9 cellular contexts compared by ENCODE assay signal in genomic region chr10:101217450-101218281, GRCh38. TPM values are rescaled to one million over a fixed set of nuclear protein-coding genes. Genes with fewer than 3 reads are reported as not detected.
DNase-seq lines count a peak whose midpoint lies in the region; ATAC-seq and TF ChIP-seq lines count a peak whose summit lies in the region.
"Had no signal": no experiment of that assay in that cellular context is flagged by ENCODE, and none has a peak within 500 bp of the region (broad histone marks: within the 10 kb centered on the region; RNA-seq: fewer than 3 reads in every experiment).

No MANE protein-coding gene starts in this region.

- peak; percentile 69 for DNase-seq in activated CD4-positive, alpha-beta T cell treated with anti-CD3 and anti-CD28 coated beads, Interleukin-2, amount 10 ng/mL, durations not matched to agents 24 days and 14 days
- DNase-seq in activated CD4-positive, alpha-beta T cell treated with anti-CD3 and anti-CD28 coated beads, Interleukin-2, amount 50 U/mL, for 1 hour, result no peak
- peak; percentile 8 to 75 for DNase-seq in NCI-H526 (lab: John Stamatoyannopoulos, UW)
- DNase-seq in retinal pigment epithelial cell (ENCODE audit: low read depth), result no peak
- no peak for DNase-seq in Peyer's patch
- no peak for DNase-seq in NCI-H1048 (lab: John Stamatoyannopoulos, UW)

- peaks cover 0 to 45% (median 13%) of the 10 kb centered on the region in 4 donors for H3K4me1 ChIP-seq in Peyer's patch

- no peaks in the 10 kb centered on the region for H3K36me3 ChIP-seq in Peyer's patch

- no peaks in the 10 kb centered on the region for H3K9me3 Mint-ChIP-seq in activated CD4-positive, alpha-beta T cell treated with anti-CD3 and anti-CD28 coated beads, Interleukin-2, amount 10 ng/mL, durations not matched to agents 24 days and 14 days

- H3K36me3 Mint-ChIP-seq in activated CD4-positive, alpha-beta T cell treated with anti-CD3 and anti-CD28 coated beads, Interleukin-2, amount 10 ng/mL, durations not matched to agents 24 days and 14 days (ENCODE audit: low read depth), result peaks cover 4% of the 10 kb centered on the region

- peaks cover 86% of the 10 kb centered on the region for H3K27me3 Mint-ChIP-seq in activated CD4-positive, alpha-beta T cell treated with anti-CD3 and anti-CD28 coated beads, Interleukin-2, amount 10 ng/mL, durations not matched to agents 24 days and 14 days

- H3K27ac Mint-ChIP-seq in activated CD4-positive, alpha-beta T cell treated with anti-CD3 and anti-CD28 coated beads, Interleukin-2, amount 10 ng/mL, durations not matched to agents 24 days and 14 days, result no peak overlapping the region

- intact Hi-C loops in activated CD4-positive, alpha-beta T cell treated with anti-CD3 and anti-CD28 coated beads, Interleukin-2, amount 10 ng/mL, durations not matched to agents 24 days and 14 days (cut with micrococcal nuclease), result loop anchor here (5.0 to 10.0 kb wide), 3 partner anchors 173 to 1685 kb away; partner anchors contain the start of gene NKX2-3

- TF ChIP-seq CTCF in retinal pigment epithelial cell (conservative IDR thresholded peaks at IDR 0.05; ENCODE audit: low read depth, low read length) (peak; percentile 58), Peyer's patch (IDR thresholded peaks at IDR 0.05) (no peak)

- peaks cover 26% of the 10 kb centered on the region for H3K4me1 Mint-ChIP-seq in activated CD4-positive, alpha-beta T cell treated with anti-CD3 and anti-CD28 coated beads, Interleukin-2, amount 10 ng/mL, durations not matched to agents 24 days and 14 days

- H3K9me3 ChIP-seq in Peyer's patch, result no peaks in the 10 kb centered on the region

- H3K27ac ChIP-seq in Peyer's patch, result no peak overlapping the region
- H3K27ac ChIP-seq: epithelial cell of prostate had no signal

- no peak for TF ChIP-seq POLR2A in Peyer's patch (IDR thresholded peaks at IDR 0.05)

- no peak overlapping the region for H3K4me3 Mint-ChIP-seq in activated CD4-positive, alpha-beta T cell treated with anti-CD3 and anti-CD28 coated beads, Interleukin-2, amount 10 ng/mL, durations not matched to agents 24 days and 14 days

- peak; percentile 24 for ATAC-seq in esophagus mucosa
- no peak for ATAC-seq in HG03432 (IDR thresholded peaks at IDR 0.05; ENCODE audit: unreplicated experiment)

- H3K4me3 ChIP-seq in retinal pigment epithelial cell (ENCODE audit: low read length), result no peak overlapping the region
- H3K4me3 ChIP-seq in Peyer's patch, result peak overlapping the region in 1 of 4 donors; percentile 9

- H3K27me3 ChIP-seq in Peyer's patch, result peaks cover 0 to 79% of the 10 kb centered on the region in 2 donors

RNA-seq across cellular contexts. Expression of gene LBX1, which starts 11.6 kb away (rescaled TPM):
- total RNA-seq in activated CD4-positive, alpha-beta T cell treated with anti-CD3 and anti-CD28 coated beads, Interleukin-2, amount 10 ng/mL, durations not matched to agents 24 days and 14 days, result not detected in 2 replicates
- total RNA-seq in esophagus mucosa (not detected), Peyer's patch (not detected)

Comparison
In these comparisons a context has a peak if more than half of its experiments do, and no peak if none do; other contexts are left out.
1. DNase-seq: peak in activated CD4-positive, alpha-beta T cell treated with anti-CD3 and anti-CD28 coated beads, Interleukin-2, amount 10 ng/mL, durations not matched to agents 24 days and 14 days (single experiment) and NCI-H526 (2 of 2); none in activated CD4-positive, alpha-beta T cell treated with anti-CD3 and anti-CD28 coated beads, Interleukin-2, amount 50 U/mL, for 1 hour (single experiment), retinal pigment epithelial cell (single experiment), Peyer's patch (0 of 3) and NCI-H1048 (single experiment).